ENCODE assay signal across 26 cellular contexts in the genomic region with DNA sequence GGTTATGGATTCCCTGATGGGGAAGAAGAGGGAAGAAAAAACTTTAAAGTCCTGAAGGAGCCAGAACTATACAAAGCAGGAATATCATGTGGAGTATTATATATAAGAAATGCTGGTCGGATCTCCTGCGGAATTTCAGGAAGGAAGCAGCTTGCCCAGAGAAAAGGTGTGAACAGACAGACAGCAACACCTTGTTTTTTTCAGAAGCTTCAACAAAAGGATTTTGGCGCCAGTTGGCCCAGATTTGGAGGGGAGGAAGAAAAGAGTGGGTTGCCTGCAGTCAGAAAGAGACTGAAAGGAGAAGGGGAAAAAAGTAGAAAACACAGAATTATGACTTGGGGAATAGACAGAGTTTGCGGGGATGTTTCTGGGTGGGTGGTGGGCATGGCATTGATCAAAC. TPM values are rescaled to one million over a fixed set of nuclear protein-coding genes. Genes with fewer than 3 reads are reported as not detected.
DNase-seq lines count a peak whose midpoint lies in the region; ATAC-seq, FAIRE-seq and TF ChIP-seq lines count a peak whose summit lies in the region.
"Had no signal": no experiment of that assay in that cellular context is flagged by ENCODE, and none has a peak within 500 bp of the region (broad histone marks: within the 10 kb centered on the region; RNA-seq: fewer than 3 reads in every experiment).

No MANE protein-coding gene starts in this region.

- DNase-seq in cerebellum (ENCODE audit: low spot score) (peak; percentile 27), inferior parietal cortex (ENCODE audit: extremely low spot score) (peak; percentile 35), urothelium cell line (ENCODE audit: low spot score) (no peak), osteocyte (ENCODE audit: extremely low spot score, unreplicated experiment) (no peak)
- DNase-seq in stimulated activated naive B cell treated with anti-CD40 and anti-IgM and Interleukin-4, amounts not matched to agents 10 μg/mL and 1 μg/mL and 100 μg/mL, for 72 hours: no peak
- no peak for DNase-seq in effector CD4-positive, alpha-beta T cell
- DNase-seq: AML-193; CD4-positive, alpha-beta T cell; CD8-positive, alpha-beta T cell; COR-L47; DMS 273 treated with DMSO at 0.1 percent for 48 hours; DMS153; DMS53; DMS79; DND-41; EL; GDM1 had no signal

- peak overlapping the region; percentile 15 for H3K27ac Mint-ChIP-seq in stimulated activated naive B cell treated with anti-CD40 and anti-IgM and Interleukin-4, amounts not matched to agents 10 μg/mL and 1 μg/mL and 100 μg/mL, for 72 hours
- H3K27ac Mint-ChIP-seq in osteocyte (ENCODE audit: unreplicated experiment): no peak overlapping the region
- H3K27ac Mint-ChIP-seq: B cell; CD4-positive, alpha-beta T cell; CD8-positive, alpha-beta T cell had no signal

- no peak for ATAC-seq in stimulated activated naive B cell treated with anti-CD40 and anti-IgM and Interleukin-4, amounts not matched to agents 10 μg/mL and 1 μg/mL and 100 μg/mL, for 72 hours (replicated peaks)
- ATAC-seq in HG03135 (IDR thresholded peaks at IDR 0.05; ENCODE audit: unreplicated experiment): no peak
- ATAC-seq: A549; CD8-positive, alpha-beta T cell; GM12878 had no signal

- no peak overlapping the region for H3K4me3 Mint-ChIP-seq in stimulated activated naive B cell treated with anti-CD40 and anti-IgM and Interleukin-4, amounts not matched to agents 10 μg/mL and 1 μg/mL and 100 μg/mL, for 72 hours
- H3K4me3 Mint-ChIP-seq in osteocyte (ENCODE audit: unreplicated experiment): no peak overlapping the region
- H3K4me3 Mint-ChIP-seq: B cell; CD4-positive, alpha-beta T cell; CD8-positive, alpha-beta T cell had no signal

- peaks cover 3 to 5% of the 10 kb centered on the region in 2 donors for H3K9me3 Mint-ChIP-seq in stimulated activated naive B cell treated with anti-CD40 and anti-IgM and Interleukin-4, amounts not matched to agents 10 μg/mL and 1 μg/mL and 100 μg/mL, for 72 hours
- no peaks in the 10 kb centered on the region for H3K9me3 Mint-ChIP-seq in osteocyte (ENCODE audit: unreplicated experiment)
- H3K9me3 Mint-ChIP-seq: CD4-positive, alpha-beta T cell; CD8-positive, alpha-beta T cell had no signal

- peak; percentile 46 for FAIRE-seq in urothelium cell line (lab: Jason Lieb, UNC)
- FAIRE-seq: A549, GM12878, GM12892, GM18507 had no signal

- H3K36me3 Mint-ChIP-seq in stimulated activated naive B cell treated with anti-CD40 and anti-IgM and Interleukin-4, amounts not matched to agents 10 μg/mL and 1 μg/mL and 100 μg/mL, for 72 hours: no peaks in the 10 kb centered on the region
- no peaks in the 10 kb centered on the region for H3K36me3 Mint-ChIP-seq in osteocyte (ENCODE audit: unreplicated experiment)
- H3K36me3 Mint-ChIP-seq: CD8-positive, alpha-beta T cell had no signal

- no peaks in the 10 kb centered on the region for H3K4me1 Mint-ChIP-seq in stimulated activated naive B cell treated with anti-CD40 and anti-IgM and Interleukin-4, amounts not matched to agents 10 μg/mL and 1 μg/mL and 100 μg/mL, for 72 hours
- no peaks in the 10 kb centered on the region for H3K4me1 Mint-ChIP-seq in osteocyte (ENCODE audit: unreplicated experiment)
- H3K4me1 Mint-ChIP-seq: B cell had no signal

- peaks cover 40 to 59% of the 10 kb centered on the region in 2 donors for H3K27me3 Mint-ChIP-seq in stimulated activated naive B cell treated with anti-CD40 and anti-IgM and Interleukin-4, amounts not matched to agents 10 μg/mL and 1 μg/mL and 100 μg/mL, for 72 hours
- peaks cover 9% of the 10 kb centered on the region for H3K27me3 Mint-ChIP-seq in osteocyte (ENCODE audit: unreplicated experiment)

- no peak for TF ChIP-seq CTCF in osteocyte (IDR thresholded peaks at IDR 0.05)

RNA-seq across cellular contexts. Expression of a gene that starts 45.2 kb away (rescaled TPM):
- total RNA-seq in cerebellum: 96.7 TPM
- not detected in 2 replicates for total RNA-seq in osteocyte
- total RNA-seq: A172; B cell; CD8-positive, alpha-beta T cell; Daoy; G401; GM12878 had no signal

Comparison
In these comparisons a context has a peak if more than half of its experiments do, and no peak if none do; other contexts are left out.
1. DNase-seq: peak in cerebellum (single experiment) and inferior parietal cortex (single experiment); none in stimulated activated naive B cell treated with anti-CD40 and anti-IgM and Interleukin-4, amounts not matched to agents 10 μg/mL and 1 μg/mL and 100 μg/mL, for 72 hours (single experiment), urothelium cell line (single experiment), osteocyte (single experiment) and effector CD4-positive, alpha-beta T cell (single experiment).
2. RNA of a gene that starts 45.2 kb away (total RNA-seq): 96.7 TPM in cerebellum (single experiment); not detected in osteocyte; every median in the first group is over 10 times any median in the second.